Comparison of ENCODE assay signal across 1 cellular context in genomic region chr19:2199215-2199614, GRCh38.
TF ChIP-seq lines count a peak whose summit lies in the region.

No MANE protein-coding gene starts in this region.

TF ChIP-seq in A549, 52 proteins besides CTCF, POLR2A, EP300 and RAD21 (continued from another document):
- no peak for TF ChIP-seq PBX3 (IDR thresholded peaks at IDR 0.05)
- no peak for TF ChIP-seq SREBF2 (IDR thresholded peaks at IDR 0.05)
- no peak for TF ChIP-seq MYC (IDR thresholded peaks at IDR 0.05; ENCODE audit: borderline replicate concordance, low read length)
